25 cellular contexts compared by ENCODE assay signal in genomic region chr18:55967019-55967418, GRCh38.
"Had no signal": no experiment of that assay in that cellular context is flagged by ENCODE, and none has a peak within 500 bp of the region (broad histone marks: within the 10 kb centered on the region; RNA-seq: fewer than 3 reads in every experiment).

No MANE protein-coding gene starts in this region.

- H2AFZ ChIP-seq: hepatocyte had no signal

- H3K79me2 ChIP-seq: hepatocyte had no signal

- H3K36me3 ChIP-seq: colonic mucosa, esophagus muscularis mucosa, esophagus squamous epithelium, gastrocnemius medialis, gastroesophageal sphincter, heart left ventricle, heart right ventricle had no signal

- H3K4me1 ChIP-seq: colonic mucosa, esophagus muscularis mucosa, esophagus squamous epithelium, foreskin keratinocyte, gastrocnemius medialis, gastroesophageal sphincter, heart left ventricle, heart right ventricle had no signal

- H3K27ac ChIP-seq: colonic mucosa, coronary artery, dorsolateral prefrontal cortex, epithelial cell of prostate, esophagus muscularis mucosa, esophagus squamous epithelium, foreskin keratinocyte, gastrocnemius medialis, gastroesophageal sphincter, heart left ventricle, heart right ventricle, hepatocyte had no signal

- H3K27me3 ChIP-seq: colonic mucosa, dorsolateral prefrontal cortex, esophagus muscularis mucosa, esophagus squamous epithelium, foreskin keratinocyte, gastrocnemius medialis, gastroesophageal sphincter, heart left ventricle, heart right ventricle, hepatocyte had no signal

- H3K4me3 ChIP-seq: colonic mucosa, coronary artery, dorsolateral prefrontal cortex, esophagus muscularis mucosa, esophagus squamous epithelium, gastrocnemius medialis, gastroesophageal sphincter, heart left ventricle, heart right ventricle, hepatocyte had no signal

- H3K9me3 ChIP-seq: colonic mucosa, esophagus muscularis mucosa, esophagus squamous epithelium, gastrocnemius medialis, gastroesophageal sphincter, heart left ventricle, heart right ventricle had no signal

- H3K4me2 ChIP-seq: hepatocyte had no signal

- DNase-seq: colonic mucosa; cortex of kidney; dermis blood vessel endothelial cell; dorsolateral prefrontal cortex; effector CD4-positive, alpha-beta T cell; effector CD8-positive, alpha-beta T cell; effector memory CD4-positive, alpha-beta T cell; effector memory CD8-positive, alpha-beta T cell; endodermal cell; erythroblast; esophagus squamous epithelium; foreskin fibroblast; foreskin keratinocyte; foreskin melanocyte; gastrocnemius medialis; glutamatergic neuron; head of caudate nucleus; heart left ventricle; heart right ventricle had no signal

- ATAC-seq: effector memory CD8-positive, alpha-beta T cell; esophagus mucosa; foreskin keratinocyte; gastrocnemius medialis; gastroesophageal sphincter; heart left ventricle; heart right ventricle had no signal
